Comparison of ENCODE assay signal across 27 cellular contexts in the genomic region with DNA sequence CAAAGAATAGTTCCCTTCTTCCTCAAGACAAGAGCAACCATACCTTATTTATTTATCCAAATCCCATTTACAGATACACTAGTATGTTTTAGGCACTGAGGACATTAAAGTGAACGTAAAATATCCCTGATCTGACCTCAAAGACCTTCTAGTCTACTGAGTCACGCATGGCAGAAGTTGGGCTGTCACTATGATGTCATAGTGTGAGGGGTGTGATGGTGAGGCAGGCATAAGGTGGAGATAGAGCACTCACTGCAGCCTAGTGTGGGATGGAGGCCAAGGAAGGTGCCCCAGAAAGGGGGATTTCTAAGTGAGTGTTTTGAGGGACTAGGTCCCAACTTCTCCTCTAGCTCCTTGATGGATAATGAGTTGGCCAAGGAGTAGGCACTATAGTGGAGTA.
"Had no signal": no experiment of that assay in that cellular context is flagged by ENCODE, and none has a peak within 500 bp of the region (broad histone marks: within the 10 kb centered on the region; RNA-seq: fewer than 3 reads in every experiment).

No MANE protein-coding gene starts in this region.

- DNase-seq: stimulated activated CD4-positive, alpha-beta T cell treated with anti-CD3 and anti-CD28 coated beads, Interleukin-2, amount 100 ng/mL, for 48 hours; stimulated activated CD4-positive, alpha-beta T cell treated with anti-CD3 and anti-CD28 coated beads, Interleukin-4, amount 100 ng/mL, for 1 hour; stimulated activated CD4-positive, alpha-beta T cell treated with anti-CD3 and anti-CD28 coated beads, Interleukin-4, amount 100 ng/mL, for 24 hours; stimulated activated CD4-positive, alpha-beta T cell treated with anti-CD3 and anti-CD28 coated beads, Interleukin-4, amount 100 ng/mL, for 4 hours; stimulated activated CD8-positive, alpha-beta memory T cell treated with anti-CD3 and anti-CD28 coated beads, Interleukin-4, amount 100 ng/mL, for 48 hours; stimulated activated naive B cell treated with anti-CD40 and anti-IgM and Interleukin-4, amounts not matched to agents 10 μg/mL and 1 μg/mL and 100 μg/mL, for 72 hours; stimulated activated naive CD4-positive, alpha-beta T cell; stimulated activated naive CD4-positive, alpha-beta T cell treated with Interleukin-2 at 50 U/mL for 16 hours; stimulated activated naive CD8-positive, alpha-beta T cell treated with anti-CD3 and anti-CD28 coated beads, Interleukin-15, amount 100 ng/mL, for 72 hours; stimulated activated naive CD8-positive, alpha-beta T cell treated with anti-CD3 and anti-CD28 coated beads, Interleukin-15, Interleukin-2, amounts not matched to agents 100 U/mL and 50 U/mL, for 24 hours; stomach; substantia nigra; testis; thyroid gland; tibial artery; transverse colon; trophoblast cell; upper lobe of left lung; upper lobe of right lung; uterus had no signal

- H3K27me3 ChIP-seq: stomach, suprapubic skin, testis, thyroid gland, tibial artery, tibial nerve, transverse colon, upper lobe of left lung, upper lobe of right lung, uterus, vagina had no signal

- ATAC-seq: stimulated activated effector memory CD8-positive, alpha-beta T cell treated with anti-CD3 and anti-CD28 coated beads, Interleukin-12 subunit alpha, Interleukin-12 subunit beta, amount 100 ng/mL, for 72 hours; stimulated activated memory B cell treated with anti-CD40 and anti-IgM and Interleukin-4, amounts not matched to agents 10 μg/mL and 1 μg/mL and 100 μg/mL, for 72 hours; stimulated activated naive B cell treated with anti-CD40 and anti-IgM and Interleukin-4, amounts not matched to agents 10 μg/mL and 1 μg/mL and 100 μg/mL, for 72 hours; stimulated activated naive CD8-positive, alpha-beta T cell treated with anti-CD3 and anti-CD28 coated beads, Interleukin-15, amount 100 ng/mL, for 72 hours; stimulated activated naive CD8-positive, alpha-beta T cell treated with anti-CD3 and anti-CD28 coated beads, Interleukin-15, Interleukin-2, amounts not matched to agents 100 U/mL and 50 U/mL, for 24 hours; upper lobe of right lung had no signal

- H3K4me1 ChIP-seq: stomach, suprapubic skin, testis, thyroid gland, tibial artery, tibial nerve, transverse colon, upper lobe of left lung, upper lobe of right lung, uterus, vagina had no signal

- H3K36me3 ChIP-seq: stomach, suprapubic skin, thoracic aorta, thyroid gland, tibial artery, tibial nerve, transverse colon, upper lobe of left lung, upper lobe of right lung, uterus, vagina had no signal

- H3K9me3 ChIP-seq: stomach, suprapubic skin, testis, thoracic aorta, thyroid gland, tibial artery, tibial nerve, transverse colon, upper lobe of left lung, upper lobe of right lung, uterus, vagina had no signal

- H3K27ac ChIP-seq: stomach, suprapubic skin, testis, thoracic aorta, thyroid gland, tibial artery, tibial nerve, transverse colon, upper lobe of left lung, upper lobe of right lung, uterus, vagina had no signal

- FAIRE-seq: urothelium cell line had no signal

- H3K4me3 ChIP-seq: stomach, suprapubic skin, testis, thoracic aorta, thyroid gland, tibial artery, tibial nerve, transverse colon, upper lobe of left lung, upper lobe of right lung, uterus, vagina had no signal
